In the genomic region with DNA sequence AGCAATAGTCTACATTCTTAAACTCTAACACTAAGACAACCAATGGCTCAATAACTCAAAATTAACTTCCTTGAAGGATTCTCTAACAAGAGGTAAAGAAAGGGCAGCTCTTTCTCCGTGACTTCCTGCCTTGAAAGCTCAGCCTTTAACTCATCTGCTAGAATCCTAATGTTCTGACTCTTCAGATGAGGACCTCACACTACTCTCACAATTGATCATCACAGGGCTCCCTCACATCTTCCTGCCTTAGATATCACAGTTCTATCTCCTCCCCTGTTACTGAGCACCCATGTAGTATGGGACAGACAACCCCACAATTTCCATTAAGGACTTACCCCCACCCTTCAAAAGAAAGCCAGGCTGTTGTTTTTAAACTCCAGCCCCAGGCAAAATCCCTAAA, we compare ENCODE assay signal across 10 cellular contexts. TPM values are rescaled to one million over a fixed set of nuclear protein-coding genes. Genes with fewer than 3 reads are reported as not detected.
A peak's percentile ranks its signal among the peaks of the same experiment; 100 is the strongest.
DNase-seq lines count a peak whose midpoint lies in the region; ATAC-seq lines count a peak whose summit lies in the region.
"Had no signal": no experiment of that assay in that cellular context is flagged by ENCODE, and none has a peak within 500 bp of the region (broad histone marks: within the 10 kb centered on the region; RNA-seq: fewer than 3 reads in every experiment).

No MANE protein-coding gene starts in this region.

- peaks cover 50 to 68% of the 10 kb centered on the region in 2 donors for H3K4me1 Mint-ChIP-seq in effector memory CD8-positive, alpha-beta T cell (ENCODE audit: low read depth in 2 of 2)

- DNase-seq in ELR (ENCODE audit: low read depth), result peak; percentile 51
- no peak for DNase-seq in effector memory CD8-positive, alpha-beta T cell
- DNase-seq in H7, result no peak
- DNase-seq in NCI-H2107 (lab: John Stamatoyannopoulos, UW), result no peak
- no peak for DNase-seq in NCI-H1417 (lab: John Stamatoyannopoulos, UW)
- DNase-seq in GM19238 (ENCODE audit: insufficient read length, low spot score), result no peak
- DNase-seq: NCI-H345 had no signal

- H3K4me3 Mint-ChIP-seq in effector memory CD8-positive, alpha-beta T cell, result peak overlapping the region in 1 of 2 donors; percentile 4

- no peaks in the 10 kb centered on the region for H3K9me3 Mint-ChIP-seq in effector memory CD8-positive, alpha-beta T cell

- no peak overlapping the region for H3K4me3 ChIP-seq in H7 (ENCODE audit: insufficient read depth, low read depth, low read length)
- H3K4me3 ChIP-seq: gastroesophageal sphincter had no signal

- ATAC-seq in GM18868 (IDR thresholded peaks at IDR 0.05; ENCODE audit: unreplicated experiment) (peak; percentile 84), HG03108 (IDR thresholded peaks at IDR 0.05; ENCODE audit: unreplicated experiment) (peak; percentile 64)
- ATAC-seq in effector memory CD8-positive, alpha-beta T cell (replicated peaks), result peak; percentile 37
- ATAC-seq: gastroesophageal sphincter had no signal

- no peaks in the 10 kb centered on the region for H3K27me3 ChIP-seq in H7 (ENCODE audit: control insufficient read depth, insufficient read depth, low read length)
- H3K27me3 ChIP-seq: gastroesophageal sphincter had no signal

- no peaks in the 10 kb centered on the region for H3K36me3 ChIP-seq in H7 (replicated peaks; ENCODE audit: control insufficient read depth, insufficient read depth, low read length)

- no peaks in the 10 kb centered on the region for H3K27me3 Mint-ChIP-seq in effector memory CD8-positive, alpha-beta T cell

- peaks cover 15% of the 10 kb centered on the region for H3K36me3 Mint-ChIP-seq in effector memory CD8-positive, alpha-beta T cell (ENCODE audit: insufficient read depth)

- peak overlapping the region in 1 of 2 donors; percentile 9 for H3K27ac Mint-ChIP-seq in effector memory CD8-positive, alpha-beta T cell

RNA-seq across cellular contexts. Expression of a gene that starts 33.5 kb away (rescaled TPM):
- 33.9 and 36.2 TPM in 2 replicates for total RNA-seq in H7 (2014; rRNA removed; shearing (Covaris generic))
